7 cellular contexts compared by ENCODE assay signal in the genomic region with DNA sequence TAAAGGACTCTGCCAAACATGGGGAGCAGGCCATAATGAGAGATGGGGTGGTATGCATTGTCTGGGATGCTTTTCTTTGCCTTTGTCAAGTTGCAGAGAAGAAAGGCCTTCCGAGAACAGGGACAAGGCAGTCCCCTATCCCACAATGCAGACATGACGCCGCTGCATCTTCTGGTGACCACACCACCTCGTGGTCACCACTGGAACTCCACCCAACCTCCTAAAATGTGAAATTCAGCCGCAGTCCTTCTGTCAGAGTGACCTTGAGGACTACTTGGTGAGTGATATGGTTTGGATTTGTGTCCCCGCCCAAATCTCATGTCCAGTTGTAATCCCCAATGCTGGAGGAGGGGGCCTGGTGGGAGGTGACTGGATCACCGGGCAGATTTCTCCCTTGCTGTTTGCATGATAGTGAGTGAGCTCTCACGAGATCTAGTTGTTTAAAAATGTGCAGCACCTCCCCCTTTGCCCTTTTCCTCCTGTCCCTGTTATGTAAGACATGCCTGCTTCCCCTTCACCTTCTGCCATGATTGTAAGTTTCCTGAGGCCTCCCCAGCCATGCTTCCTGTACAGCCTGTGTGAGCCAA. TPM values are rescaled to one million over a fixed set of nuclear protein-coding genes. Genes with fewer than 3 reads are reported as not detected.
DNase-seq lines count a peak whose midpoint lies in the region; TF ChIP-seq lines count a peak whose summit lies in the region.

No MANE protein-coding gene starts in this region.

- WGBS in esophagus squamous epithelium, 2 donors: 25% methylated on average over 6 of the region's 8 CpGs; no CpG with 5 or more reads in 1 of the 2 donors

- TF ChIP-seq EP300 in neural cell (conservative IDR thresholded peaks at IDR 0.05; ENCODE audit: poor library complexity, severe bottlenecking): no peak

- H3F3A ChIP-seq in neural cell (ENCODE audit: insufficient read depth, low read length, poor library complexity, severe bottlenecking): no peaks in the 10 kb centered on the region

- in situ Hi-C loops in G401 (cut with HindIII; ENCODE audit: low sequenced_read_pairs): no loop called here

- H3K27ac ChIP-seq in esophagus squamous epithelium: no peak overlapping the region
- no peak overlapping the region for H3K27ac ChIP-seq in neural cell (ENCODE audit: low read length)
- no peak overlapping the region for H3K27ac ChIP-seq in uterus

- peaks cover 5 to 27% (median 5%) of the 10 kb centered on the region in 3 donors for H3K4me1 ChIP-seq in esophagus squamous epithelium
- H3K4me1 ChIP-seq in uterus: no peaks in the 10 kb centered on the region

- no peaks in the 10 kb centered on the region for H3K9me3 ChIP-seq in esophagus squamous epithelium
- no peaks in the 10 kb centered on the region for H3K9me3 ChIP-seq in neural cell (ENCODE audit: low read length)
- no peaks in the 10 kb centered on the region for H3K9me3 ChIP-seq in uterus

- H3K36me3 ChIP-seq in esophagus squamous epithelium (no peaks in the 10 kb centered on the region), neural cell (ENCODE audit: insufficient read depth, low read length) (no peaks in the 10 kb centered on the region), uterus (no peaks in the 10 kb centered on the region)

- no peaks in the 10 kb centered on the region for H3K79me2 ChIP-seq in neural cell (replicated peaks; ENCODE audit: insufficient read depth, low read length)

- intact Hi-C loops in esophagus squamous epithelium (cut with DNase I) (loop anchor here (10.0 kb wide), 1 partner anchor 75 kb away; no protein-coding TSS in a partner anchor), uterus (cut with DNase I; ENCODE audit: low total_unique reads) (no loop called here)

- peak; percentile 66 to 84 (median 75) for TF ChIP-seq CTCF in esophagus squamous epithelium (IDR thresholded peaks at IDR 0.05)
- peak; percentile 84 for TF ChIP-seq CTCF in neural cell (IDR thresholded peaks at IDR 0.05; ENCODE audit: poor library complexity, severe bottlenecking)
- TF ChIP-seq CTCF in uterus (IDR thresholded peaks at IDR 0.05): peak; percentile 43 to 51 (median 46)

- H3K9ac ChIP-seq in neural cell (ENCODE audit: low read length): no peak overlapping the region

- H4K20me1 ChIP-seq in neural cell (ENCODE audit: insufficient read depth): no peaks in the 10 kb centered on the region

- peak; percentile 72 for DNase-seq in G401 (ENCODE audit: low spot score)
- peak; percentile 14 for DNase-seq in HCEC 1CT
- DNase-seq in NCI-H1694 treated with DMSO at 0.1 percent for 48 hours (lab: John Stamatoyannopoulos, UW): peak; percentile 51
- peak in 2 of 3 experiments; percentile 6 to 9 for DNase-seq in activated CD8-positive, alpha-beta memory T cell treated with anti-CD3 and anti-CD28 coated beads for 48 hours (ENCODE audit: low read depth in 2 of 3, low spot score in 2 of 3)
- DNase-seq in esophagus squamous epithelium (lab: John Stamatoyannopoulos, UW): no peak
- DNase-seq in uterus: peak in 1 of 2 donors; percentile 25

- H2AFZ ChIP-seq in neural cell (ENCODE audit: low read depth, low read length): no peak overlapping the region

- H3K4me2 ChIP-seq in neural cell (ENCODE audit: low read length): no peak overlapping the region

- H3K4me3 ChIP-seq in esophagus squamous epithelium (no peak overlapping the region), neural cell (ENCODE audit: low read length) (no peak overlapping the region), uterus (no peak overlapping the region)

- TF ChIP-seq RAD21 in neural cell (conservative IDR thresholded peaks at IDR 0.05): peak; percentile 82

- no peaks in the 10 kb centered on the region for H3K9me2 ChIP-seq in neural cell (ENCODE audit: insufficient read depth, low read length)

- peaks cover 0 to 6% (median 0%) of the 10 kb centered on the region in 4 donors for H3K27me3 ChIP-seq in esophagus squamous epithelium
- no peaks in the 10 kb centered on the region for H3K27me3 ChIP-seq in neural cell (ENCODE audit: insufficient read depth, low read depth, low read length)
- no peaks in the 10 kb centered on the region for H3K27me3 ChIP-seq in uterus

- TF ChIP-seq POLR2A in esophagus squamous epithelium (IDR thresholded peaks at IDR 0.05): no peak
- TF ChIP-seq POLR2A in uterus (IDR thresholded peaks at IDR 0.05): no peak

TF ChIP-seq in neural cell, 6 proteins besides CTCF, POLR2A, EP300 and RAD21:
- no peak for TF ChIP-seq EZH2 (IDR thresholded peaks at IDR 0.05; ENCODE audit: borderline replicate concordance, insufficient read depth, low read length, poor library complexity, severe bottlenecking)
- peak; percentile 91 for TF ChIP-seq SMC3 (conservative IDR thresholded peaks at IDR 0.05; ENCODE audit: poor library complexity)
TF ChIP-seq in neural cell: peak in this region for 1.

RNA-seq across cellular contexts. Expression of a gene that starts 15.2 kb away (rescaled TPM):
- 0.27 and 0.43 TPM in 2 replicates for total RNA-seq in G401 (2014; rRNA removed; shearing (Covaris generic))
- total RNA-seq in esophagus squamous epithelium (not detected), uterus (1 to 10 TPM in 1 of 4 donors, under 1 TPM in 2, not detected in 1; 0.21 to 2.5 (median 0.26) TPM)
- 0.14 TPM in 1 of 2 replicates, not detected in the other for polyA plus RNA-seq in neural cell
- polyA minus RNA-seq in neural cell: 0.23 and 0.73 TPM in 2 replicates

RNA-seq across cellular contexts. Expression of a gene that starts 16.7 kb away (rescaled TPM):
- 63.8 and 64.1 TPM in 2 replicates for total RNA-seq in G401 (2014; rRNA removed; shearing (Covaris generic))
- 10 to 100 TPM; 27.4 to 43.5 (median 36.5) TPM for total RNA-seq in esophagus squamous epithelium
- polyA plus RNA-seq in neural cell: 187 and 189 TPM in 2 replicates
- 408 and 470 TPM in 2 replicates for polyA minus RNA-seq in neural cell
- 100 to 1,000 TPM in 1 of 4 donors, 10 to 100 TPM in 3; 13.6 to 182 (median 41.7) TPM for total RNA-seq in uterus
